In the genomic region with DNA sequence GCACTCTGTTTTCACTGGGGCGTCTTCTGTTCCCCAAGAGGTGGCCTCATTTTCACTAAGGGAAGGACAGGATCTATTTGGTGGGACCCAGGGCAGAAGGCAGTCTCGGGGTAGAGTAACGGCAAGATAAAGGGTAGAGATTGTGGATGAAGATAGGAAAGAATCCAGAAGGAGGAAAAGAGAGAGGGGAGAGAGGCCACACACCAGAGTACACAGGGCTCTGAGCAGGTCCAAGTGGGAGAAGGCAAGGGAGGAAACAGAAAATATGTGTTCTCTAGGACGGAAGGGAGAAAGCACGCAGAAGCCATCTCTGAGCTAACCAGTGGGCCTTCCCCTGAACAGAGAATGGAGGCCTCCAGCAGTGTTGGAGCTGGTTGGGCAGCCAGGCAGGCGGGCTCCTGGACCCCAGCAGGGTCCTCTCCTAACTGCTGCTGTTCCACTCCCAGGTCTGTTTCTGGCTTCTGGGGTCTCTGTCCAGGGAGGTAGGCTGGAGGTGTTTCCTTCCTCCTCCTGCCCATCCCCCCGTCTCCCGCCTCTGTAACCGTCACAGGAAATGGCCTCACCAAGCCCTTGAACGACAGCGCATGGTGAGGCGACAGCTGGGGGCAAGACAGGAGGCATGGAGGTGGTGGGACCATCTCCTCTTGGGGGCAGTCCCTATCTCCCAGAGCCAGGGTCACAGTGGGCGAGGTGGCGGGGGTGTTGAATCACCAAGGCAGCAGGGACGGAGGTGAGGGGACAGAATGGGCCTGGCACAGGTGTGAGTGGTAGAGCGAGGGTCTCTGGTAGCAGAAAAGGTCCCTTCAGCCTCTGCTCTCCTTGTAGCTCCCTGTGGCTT, we compare ENCODE assay signal across 9 cellular contexts. TPM values are rescaled to one million over a fixed set of nuclear protein-coding genes. Genes with fewer than 3 reads are reported as not detected.
A peak's percentile ranks its signal among the peaks of the same experiment; 100 is the strongest.
DNase-seq lines count a peak whose midpoint lies in the region; ATAC-seq and TF ChIP-seq lines count a peak whose summit lies in the region.
"Had no signal": no experiment of that assay in that cellular context is flagged by ENCODE, and none has a peak within 500 bp of the region (broad histone marks: within the 10 kb centered on the region; RNA-seq: fewer than 3 reads in every experiment).

No MANE protein-coding gene starts in this region.

- peak overlapping the region; percentile 100 for H3K4me3 Mint-ChIP-seq in T-helper 2 cell treated with Interferon-gamma antibody and Interleukin-4, amounts not matched to agents 5 μg/mL and 100 μg/mL, for 36 hours
- H3K4me3 Mint-ChIP-seq in HFFc6, result no peak overlapping the region
- H3K4me3 Mint-ChIP-seq: endodermal cell had no signal

- H3K4me3 ChIP-seq in duodenal mucosa (ENCODE audit: low read depth in 1 of 2, low read length in 2 of 2), result peak overlapping the region; percentile 56 to 63

- peaks cover 68% of the 10 kb centered on the region for H3K4me1 Mint-ChIP-seq in T-helper 2 cell treated with Interferon-gamma antibody and Interleukin-4, amounts not matched to agents 5 μg/mL and 100 μg/mL, for 36 hours (ENCODE audit: low read depth)
- H3K4me1 Mint-ChIP-seq in HFFc6 (ENCODE audit: low read depth), result peaks cover 7% of the 10 kb centered on the region; the same call in 1 of the 2 replicates

- H3K27ac Mint-ChIP-seq in T-helper 2 cell treated with Interferon-gamma antibody and Interleukin-4, amounts not matched to agents 5 μg/mL and 100 μg/mL, for 36 hours, result peak overlapping the region; percentile 98
- H3K27ac Mint-ChIP-seq in HFFc6, result no peak overlapping the region
- H3K27ac Mint-ChIP-seq: endodermal cell had no signal

- H3K4me1 ChIP-seq in duodenal mucosa (ENCODE audit: control insufficient read depth in 1 of 2, insufficient read depth in 2 of 2, low read length in 2 of 2), result peaks cover 22 to 44% of the 10 kb centered on the region in 2 donors

- DNase-seq in T-helper 2 cell treated with Interferon-gamma antibody and Interleukin-4, amounts not matched to agents 5 μg/mL and 100 μg/mL, for 36 hours (ENCODE audit: low spot score), result peak; percentile 72
- DNase-seq in stimulated activated CD8-positive, alpha-beta memory T cell treated with anti-CD3 and anti-CD28 coated beads, Interleukin-7, amount 100 ng/mL, for 4 hours (ENCODE audit: low read depth in 2 of 2), result peak; percentile 39 to 55
- DNase-seq in GOT3 (lab: John Stamatoyannopoulos, UW) (no peak), HFFc6 (no peak)
- DNase-seq: endodermal cell had no signal

- ATAC-seq in GM21717 (IDR thresholded peaks at IDR 0.05; ENCODE audit: unreplicated experiment), result peak; percentile 34
- ATAC-seq in HG03520 (IDR thresholded peaks at IDR 0.05; ENCODE audit: unreplicated experiment), result no peak
- no peak for ATAC-seq in SK-N-SH treated with all-trans-retinoic acid at 6 μM for 48 hours

- TF ChIP-seq CTCF in HFFc6 (IDR thresholded peaks at IDR 0.05), result no peak

- H3K27ac ChIP-seq in duodenal mucosa (ENCODE audit: low read depth, low read length), result peak overlapping the region; percentile 56

- no peaks in the 10 kb centered on the region for H3K9me3 Mint-ChIP-seq in T-helper 2 cell treated with Interferon-gamma antibody and Interleukin-4, amounts not matched to agents 5 μg/mL and 100 μg/mL, for 36 hours
- no peaks in the 10 kb centered on the region for H3K9me3 Mint-ChIP-seq in HFFc6
- H3K9me3 Mint-ChIP-seq: endodermal cell had no signal

- H3K36me3 Mint-ChIP-seq in T-helper 2 cell treated with Interferon-gamma antibody and Interleukin-4, amounts not matched to agents 5 μg/mL and 100 μg/mL, for 36 hours (ENCODE audit: low read depth), result peaks cover 50% of the 10 kb centered on the region
- H3K36me3 Mint-ChIP-seq in HFFc6 (ENCODE audit: low read depth), result no peaks in the 10 kb centered on the region

- no peaks in the 10 kb centered on the region for H3K27me3 ChIP-seq in duodenal mucosa (ENCODE audit: control insufficient read depth in 1 of 2, insufficient read depth in 2 of 2, low read length in 2 of 2)

- no peaks in the 10 kb centered on the region for H3K36me3 ChIP-seq in duodenal mucosa (ENCODE audit: control insufficient read depth in 1 of 2, insufficient read depth in 2 of 2, low read length in 2 of 2)

- H3K9me3 ChIP-seq in duodenal mucosa (ENCODE audit: control insufficient read depth in 1 of 2, low read length in 2 of 2), result no peaks in the 10 kb centered on the region

- H3K9ac ChIP-seq in duodenal mucosa (ENCODE audit: low read depth in 1 of 2, low read length in 2 of 2), result peak overlapping the region; percentile 28 to 79

- no peaks in the 10 kb centered on the region for H3K27me3 Mint-ChIP-seq in T-helper 2 cell treated with Interferon-gamma antibody and Interleukin-4, amounts not matched to agents 5 μg/mL and 100 μg/mL, for 36 hours (ENCODE audit: low read depth)
- H3K27me3 Mint-ChIP-seq in HFFc6 (ENCODE audit: insufficient read depth), result peaks cover 33% of the 10 kb centered on the region

TF ChIP-seq in SK-N-SH treated with all-trans-retinoic acid at 6 μM for 48 hours, 23 proteins besides CTCF, POLR2A, EP300 and RAD21:
- no peak for TF ChIP-seq ZNF8 (CRISPR knock-in tag; IDR thresholded peaks at IDR 0.05)
- TF ChIP-seq, protein P1, sequence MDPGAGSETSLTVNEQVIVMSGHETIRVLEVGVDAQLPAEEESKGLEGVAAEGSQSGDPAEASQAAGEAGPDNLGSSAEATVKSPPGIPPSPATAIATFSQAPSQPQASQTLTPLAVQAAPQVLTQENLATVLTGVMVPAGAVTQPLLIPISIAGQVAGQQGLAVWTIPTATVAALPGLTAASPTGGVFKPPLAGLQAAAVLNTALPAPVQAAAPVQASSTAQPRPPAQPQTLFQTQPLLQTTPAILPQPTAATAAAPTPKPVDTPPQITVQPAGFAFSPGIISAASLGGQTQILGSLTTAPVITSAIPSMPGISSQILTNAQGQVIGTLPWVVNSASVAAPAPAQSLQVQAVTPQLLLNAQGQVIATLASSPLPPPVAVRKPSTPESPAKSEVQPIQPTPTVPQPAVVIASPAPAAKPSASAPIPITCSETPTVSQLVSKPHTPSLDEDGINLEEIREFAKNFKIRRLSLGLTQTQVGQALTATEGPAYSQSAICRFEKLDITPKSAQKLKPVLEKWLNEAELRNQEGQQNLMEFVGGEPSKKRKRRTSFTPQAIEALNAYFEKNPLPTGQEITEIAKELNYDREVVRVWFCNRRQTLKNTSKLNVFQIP (CRISPR knock-in tag; IDR thresholded peaks at IDR 0.05; ENCODE audit: borderline replicate concordance, low read depth), result no peak

RNA-seq across cellular contexts. Expression of gene PTPN7, which starts 0.6 kb away (rescaled TPM):
- total RNA-seq in HFFc6 (2021; fragmentation: NEBNext Ultra II Directional; extraction: Animal tissue kit (Norgen Biotek cat#: 25700)), result not detected
- total RNA-seq: endodermal cell had no signal

RNA-seq across cellular contexts. Expression of gene ARL8A, which starts 15.2 kb away (rescaled TPM):
- total RNA-seq in HFFc6 (2021; fragmentation: NEBNext Ultra II Directional; extraction: Animal tissue kit (Norgen Biotek cat#: 25700)), result 10 to 100 TPM; 44.6 to 60.7 (median 48.6) TPM

RNA-seq across cellular contexts. Expression of gene LGR6, which starts 33.8 kb away (rescaled TPM):
- total RNA-seq in HFFc6 (2021; fragmentation: NEBNext Ultra II Directional; extraction: Animal tissue kit (Norgen Biotek cat#: 25700)), result not detected

RNA-seq across cellular contexts. Expression of gene GPR37L1, which starts 37.0 kb away (rescaled TPM):
- total RNA-seq in HFFc6 (2021; fragmentation: NEBNext Ultra II Directional; extraction: Animal tissue kit (Norgen Biotek cat#: 25700)), result not detected

Comparison
In these comparisons a context has a peak if more than half of its experiments do, and no peak if none do; other contexts are left out.
1. DNase-seq: peak in T-helper 2 cell treated with Interferon-gamma antibody and Interleukin-4, amounts not matched to agents 5 μg/mL and 100 μg/mL, for 36 hours (single experiment) and stimulated activated CD8-positive, alpha-beta memory T cell treated with anti-CD3 and anti-CD28 coated beads, Interleukin-7, amount 100 ng/mL, for 4 hours (2 of 2); none in GOT3 (single experiment) and HFFc6 (single experiment).